29 cellular contexts compared by ENCODE assay signal in the genomic region with DNA sequence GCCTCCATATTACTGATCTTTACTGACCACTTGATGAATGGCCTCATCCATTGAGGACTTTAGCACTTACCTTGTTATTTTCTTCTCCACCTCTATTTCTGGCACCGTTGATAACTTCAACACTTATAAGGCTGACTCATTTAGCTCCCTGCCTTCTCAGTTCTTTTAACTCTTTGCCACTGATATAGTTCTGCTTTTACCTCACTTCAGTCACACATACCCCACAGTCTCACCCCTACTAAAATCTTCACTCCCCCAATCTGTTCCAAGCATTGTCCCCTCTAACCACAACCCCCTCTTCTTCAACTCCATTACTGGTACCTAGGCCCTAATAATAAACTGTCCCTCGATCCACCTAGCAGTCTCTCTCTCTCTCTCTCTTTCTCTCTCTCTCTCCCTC.
DNase-seq lines count a peak whose midpoint lies in the region; ATAC-seq and TF ChIP-seq lines count a peak whose summit lies in the region.
"Had no signal": no experiment of that assay in that cellular context is flagged by ENCODE, and none has a peak within 500 bp of the region (broad histone marks: within the 10 kb centered on the region; RNA-seq: fewer than 3 reads in every experiment).

No MANE protein-coding gene starts in this region.

- DNase-seq in GM20000 (ENCODE audit: low spot score) (peak; percentile 38), ureter (ENCODE audit: low spot score) (no peak), C1 segment of cervical spinal cord (lab: John Stamatoyannopoulos, UW) (no peak)
- DNase-seq in activated naive CD4-positive, alpha-beta T cell (lab: John Stamatoyannopoulos, UW): no peak
- DNase-seq in central memory CD4-positive, alpha-beta T cell: no peak
- DNase-seq: ACHN; activated CD4-positive, CD25-positive, alpha-beta regulatory T cell; activated T-cell treated with anti-CD3 and anti-CD28 coated beads, Interleukin-2, amount 50 U/mL, for 24 hours; BE2C; CD8-positive, alpha-beta memory T cell; DMS 273 treated with DMSO at 0.1 percent for 48 hours; EL; foreskin fibroblast; GM23248; KBM-7; left lung; NCI-H1417 treated with DMSO at 0.1 percent for 48 hours; NCI-H2081; NCI-H226; NCI-H69; Right ventricle myocardium superior; stimulated activated CD4-positive, alpha-beta T cell treated with anti-CD3 and anti-CD28 coated beads, Interleukin-4, amount 100 ng/mL, for 24 hours had no signal

- no peaks in the 10 kb centered on the region for H3K9me3 ChIP-seq in OCI-LY3 (ENCODE audit: insufficient read depth, low read length)
- H3K9me3 ChIP-seq: BE2C, left lung, tibial nerve had no signal

- peak overlapping the region; percentile 57 for H3K4me2 ChIP-seq in OCI-LY3 (ENCODE audit: low read length)

- ATAC-seq in GM18499 (IDR thresholded peaks at IDR 0.05; ENCODE audit: insufficient read depth, unreplicated experiment) (peak; percentile 57), HG02885 (IDR thresholded peaks at IDR 0.05; ENCODE audit: poor library complexity, unreplicated experiment) (peak; percentile 76)
- ATAC-seq: esophagus mucosa, left lung, Panc1, SK-N-SH treated with all-trans-retinoic acid at 6 μM for 48 hours had no signal

- H3K9ac ChIP-seq in OCI-LY3 (ENCODE audit: low read length): no peak overlapping the region
- H3K9ac ChIP-seq: GM23248 had no signal

- no peaks in the 10 kb centered on the region for H3K79me2 ChIP-seq in OCI-LY3 (ENCODE audit: low read length)

- H3K4me3 ChIP-seq in OCI-LY3 (ENCODE audit: low read length): no peak overlapping the region
- H3K4me3 ChIP-seq: GM23248, left lung, tibial nerve had no signal

- H3K36me3 ChIP-seq in OCI-LY3 (replicated peaks; ENCODE audit: low read depth, low read length): no peaks in the 10 kb centered on the region
- H3K36me3 ChIP-seq: BE2C, left lung, tibial nerve had no signal

- no peak overlapping the region for H3K27ac ChIP-seq in OCI-LY3 (ENCODE audit: low read length)
- H3K27ac ChIP-seq: GM23248, left lung, tibial nerve had no signal

- H4K20me1 ChIP-seq in OCI-LY3 (ENCODE audit: insufficient read depth, low read length): no peaks in the 10 kb centered on the region

- no peak overlapping the region for H2AFZ ChIP-seq in OCI-LY3 (ENCODE audit: low read depth, low read length)
- H2AFZ ChIP-seq: GM23248 had no signal

- H3K4me1 ChIP-seq in OCI-LY3 (ENCODE audit: low read length): peaks cover 18% of the 10 kb centered on the region
- H3K4me1 ChIP-seq: BE2C, left lung, tibial nerve had no signal

- TF ChIP-seq CTCF in GM20000 (IDR thresholded peaks at IDR 0.05; ENCODE audit: extremely low read depth, missing control alignments) (no peak), OCI-LY3 (IDR thresholded peaks at IDR 0.05; ENCODE audit: low read depth, low read length) (no peak)

- H3K27me3 ChIP-seq in OCI-LY3 (ENCODE audit: low read depth, low read length): 0 out of 2 replicates have a peak, but pooled peaks cover 8% of the 10 kb centered on the region
- H3K27me3 ChIP-seq: BE2C, left lung, tibial nerve had no signal
